Comparison of ENCODE assay signal across 8 cellular contexts in genomic region chr22:30325065-30325720, GRCh38. TPM values are rescaled to one million over a fixed set of nuclear protein-coding genes. Genes with fewer than 3 reads are reported as not detected.
A peak's percentile ranks its signal among the peaks of the same experiment; 100 is the strongest.
DNase-seq lines count a peak whose midpoint lies in the region; ATAC-seq and TF ChIP-seq lines count a peak whose summit lies in the region.

No MANE protein-coding gene starts in this region.

- peak in 1 of 2 donors; percentile 74 for DNase-seq in breast epithelium (ENCODE audit: low spot score in 2 of 2)
- peak in 1 of 3 donors; percentile 45 for DNase-seq in right lobe of liver
- no peak for DNase-seq in type B pancreatic cell (ENCODE audit: extremely low spot score, unreplicated experiment)
- DNase-seq in UCSD-AML1 (lab: John Stamatoyannopoulos, UW; ENCODE audit: unreplicated experiment), result no peak
- DNase-seq in NCI-H1436 treated with DMSO at 0.1 percent for 48 hours (lab: John Stamatoyannopoulos, UW), result no peak

- H3K9me3 ChIP-seq in BLaER1, result no peaks in the 10 kb centered on the region
- H3K9me3 ChIP-seq in breast epithelium, result no peaks in the 10 kb centered on the region
- no peaks in the 10 kb centered on the region for H3K9me3 ChIP-seq in right lobe of liver

- H3K4me3 Mint-ChIP-seq in type B pancreatic cell, result peak overlapping the region; percentile 89

- H3K4me2 ChIP-seq in BLaER1 (peak overlapping the region; percentile 92), KMS-11 (peak overlapping the region; percentile 96)

- peaks cover 31% of the 10 kb centered on the region for H4K20me1 ChIP-seq in BLaER1
- H4K20me1 ChIP-seq in KMS-11 (ENCODE audit: insufficient read depth), result no peaks in the 10 kb centered on the region

- H2AFZ ChIP-seq in KMS-11 (ENCODE audit: low read depth), result no peak overlapping the region

- ATAC-seq in right lobe of liver (peak in 1 of 4 donors; percentile 2), HG03460 (IDR thresholded peaks at IDR 0.05; ENCODE audit: unreplicated experiment) (no peak)

- no peaks in the 10 kb centered on the region for H3K36me3 Mint-ChIP-seq in type B pancreatic cell

- 44% methylated on average over 2 of the region's 5 CpGs for WGBS in right lobe of liver (ENCODE audit: insufficient coverage, low coverage, low lambda C conversion rate, missing lambda C conversion rate)

- H3K27ac Mint-ChIP-seq in type B pancreatic cell, result peak overlapping the region; percentile 72

- H3K4me1 ChIP-seq in BLaER1 (peaks cover 64% of the 10 kb centered on the region), KMS-11 (ENCODE audit: low read depth, poor library complexity, severe bottlenecking) (peaks cover 48% of the 10 kb centered on the region), breast epithelium (peaks cover 6 to 21% of the 10 kb centered on the region in 2 donors), right lobe of liver (peaks cover 0 to 63% (median 18%) of the 10 kb centered on the region in 4 donors)

- H3K27me3 ChIP-seq in BLaER1 (no peaks in the 10 kb centered on the region), KMS-11 (ENCODE audit: insufficient read depth, low read depth) (no peaks in the 10 kb centered on the region), breast epithelium (no peaks in the 10 kb centered on the region), right lobe of liver (no peaks in the 10 kb centered on the region)

- intact Hi-C loops in breast epithelium (cut with DNase I; ENCODE audit: low total_unique reads) (no loop called here), right lobe of liver (cut with DNase I) (no loop called here)

- peak overlapping the region; percentile 83 for H3K4me3 ChIP-seq in BLaER1
- no peak overlapping the region for H3K4me3 ChIP-seq in KMS-11 (IDR thresholded peaks at IDR 0.05; ENCODE audit: insufficient read depth, low read depth, low read length)
- peak overlapping the region; percentile 97 to 99 (median 97) for H3K4me3 ChIP-seq in breast epithelium
- peak overlapping the region; percentile 88 to 97 (median 95) for H3K4me3 ChIP-seq in right lobe of liver

- H3K36me3 ChIP-seq in BLaER1, result peaks cover 25% of the 10 kb centered on the region
- H3K36me3 ChIP-seq in KMS-11 (ENCODE audit: insufficient read depth), result no peaks in the 10 kb centered on the region
- no peaks in the 10 kb centered on the region for H3K36me3 ChIP-seq in breast epithelium
- no peaks in the 10 kb centered on the region for H3K36me3 ChIP-seq in right lobe of liver

- H3K4me1 Mint-ChIP-seq in type B pancreatic cell (ENCODE audit: unreplicated experiment), result peaks cover 23% of the 10 kb centered on the region

- H3K9ac ChIP-seq in BLaER1, result peak overlapping the region; percentile 84
- H3K9ac ChIP-seq in KMS-11, result peak overlapping the region; percentile 4; the same call in 1 of the 2 replicates

- H3K27ac ChIP-seq in BLaER1, result peak overlapping the region; percentile 73; the same call in 1 of the 2 replicates
- peak overlapping the region; percentile 46 for H3K27ac ChIP-seq in KMS-11
- H3K27ac ChIP-seq in breast epithelium, result peak overlapping the region; percentile 93 to 95
- H3K27ac ChIP-seq in right lobe of liver, result peak overlapping the region in 2 of 3 donors; percentile 29 to 63

- H3K9me3 Mint-ChIP-seq in type B pancreatic cell, result no peaks in the 10 kb centered on the region

- TF ChIP-seq POLR2A in breast epithelium (IDR thresholded peaks at IDR 0.05) (no peak), right lobe of liver (IDR thresholded peaks at IDR 0.05) (no peak)

- peaks cover 19% of the 10 kb centered on the region; the same call in 1 of the 2 replicates for H3K79me2 ChIP-seq in KMS-11 (ENCODE audit: insufficient read depth, low read depth)

- TF ChIP-seq CTCF in KMS-11 (conservative IDR thresholded peaks at IDR 0.05; ENCODE audit: low read depth, low read length) (no peak), breast epithelium (IDR thresholded peaks at IDR 0.05) (no peak), right lobe of liver (IDR thresholded peaks at IDR 0.05) (no peak), type B pancreatic cell (conservative IDR thresholded peaks at IDR 0.05) (no peak)

- no peaks in the 10 kb centered on the region for H3K27me3 Mint-ChIP-seq in type B pancreatic cell

RNA-seq across cellular contexts. Expression of gene TBC1D10A, which starts 1.5 kb away (rescaled TPM):
- 10 to 100 TPM; 25.0 to 50.1 (median 32.4) TPM for total RNA-seq in breast epithelium
- total RNA-seq in right lobe of liver, result 10 to 100 TPM in 3 of 6 experiments, 1 to 10 TPM in 3; 6.6 to 12.6 (median 10.0) TPM
- 15.3 and 21.5 TPM in 2 replicates for total RNA-seq in type B pancreatic cell (ENCODE audit: low replicate concordance)

RNA-seq across cellular contexts. Expression of gene SF3A1, which starts 31.5 kb away (rescaled TPM):
- total RNA-seq in breast epithelium, result 10 to 100 TPM; 47.7 to 68.6 (median 47.9) TPM
- total RNA-seq in right lobe of liver, result 10 to 100 TPM; 42.6 to 72.8 (median 66.5) TPM
- 160 and 190 TPM in 2 replicates for total RNA-seq in type B pancreatic cell (ENCODE audit: low replicate concordance)

RNA-seq across cellular contexts. Expression of gene CCDC157, which starts 31.6 kb away (rescaled TPM):
- 1 to 10 TPM; 2.6 to 7.5 (median 6.6) TPM for total RNA-seq in breast epithelium
- 1 to 10 TPM in 3 of 6 experiments, under 1 TPM in 3; 0.54 to 2.9 (median 0.86) TPM for total RNA-seq in right lobe of liver
- total RNA-seq in type B pancreatic cell (ENCODE audit: low replicate concordance), result 6.9 and 9.4 TPM in 2 replicates

RNA-seq across cellular contexts. Expression of gene CASTOR1, which starts 35.9 kb away (rescaled TPM):
- 10 to 100 TPM; 15.5 to 26.6 (median 20.6) TPM for total RNA-seq in breast epithelium
- 1 to 10 TPM in 5 of 6 experiments, under 1 TPM in 1; 0.86 to 8.6 (median 4.0) TPM for total RNA-seq in right lobe of liver
- total RNA-seq in type B pancreatic cell (ENCODE audit: low replicate concordance), result 11.4 TPM in 2 replicates

RNA-seq across cellular contexts. Expression of gene OSM, which starts 58.5 kb away (rescaled TPM):
- total RNA-seq in breast epithelium (1 to 10 TPM; 1.3 to 2.5 (median 1.3) TPM), right lobe of liver (under 1 TPM in 4 of 6 experiments, not detected in 2; 0.10 to 0.75 (median 0.19) TPM), type B pancreatic cell (ENCODE audit: low replicate concordance) (not detected in 2 replicates)
